ENCODE assay signal across 21 cellular contexts in genomic region chr10:72499697-72500096, GRCh38.
"Had no signal": no experiment of that assay in that cellular context is flagged by ENCODE, and none has a peak within 500 bp of the region (broad histone marks: within the 10 kb centered on the region; RNA-seq: fewer than 3 reads in every experiment).

No MANE protein-coding gene starts in this region.

- ATAC-seq: gastroesophageal sphincter; left lobe of liver; naive thymus-derived CD4-positive, alpha-beta T cell; psoas muscle; stimulated activated naive B cell treated with anti-CD40 and anti-IgM and Interleukin-4, amounts not matched to agents 10 μg/mL and 1 μg/mL and 100 μg/mL, for 72 hours; stimulated activated naive CD8-positive, alpha-beta T cell treated with anti-CD3 and anti-CD28 coated beads, Interleukin-15, amount 100 ng/mL, for 72 hours; upper lobe of right lung had no signal

- H3K27me3 ChIP-seq: esophagus squamous epithelium, gastroesophageal sphincter, sigmoid colon, testis, tibial nerve, upper lobe of right lung, vagina had no signal

- H3K36me3 ChIP-seq: esophagus squamous epithelium, gastroesophageal sphincter, sigmoid colon, tibial nerve, upper lobe of right lung, vagina had no signal

- H3K27ac ChIP-seq: esophagus squamous epithelium, gastroesophageal sphincter, psoas muscle, sigmoid colon, skin epidermis, testis, tibial nerve, upper lobe of right lung, vagina had no signal

- H3K4me3 ChIP-seq: esophagus squamous epithelium, gastroesophageal sphincter, psoas muscle, sigmoid colon, skin epidermis, testis, tibial nerve, upper lobe of right lung, vagina had no signal

- DNase-seq: esophagus squamous epithelium; foreskin fibroblast; glutamatergic neuron; islet precursor cell; mammary epithelial cell; naive thymus-derived CD4-positive, alpha-beta T cell; nephron progenitor cell; psoas muscle; retina; sigmoid colon; stimulated activated CD4-positive, alpha-beta T cell treated with anti-CD3 and anti-CD28 coated beads, Interleukin-2, amount 100 ng/mL, for 24 hours; stimulated activated CD4-positive, alpha-beta T cell treated with anti-CD3 and anti-CD28 coated beads, Interleukin-4, amount 100 ng/mL, for 4 hours; stimulated activated naive B cell treated with anti-CD40 and anti-IgM and Interleukin-4, amounts not matched to agents 10 μg/mL and 1 μg/mL and 100 μg/mL, for 72 hours; stimulated activated naive CD8-positive, alpha-beta T cell treated with anti-CD3 and anti-CD28 coated beads, Interleukin-15, amount 100 ng/mL, for 72 hours; testis; upper lobe of right lung had no signal

- H3K9me3 ChIP-seq: sigmoid colon, testis, upper lobe of right lung, vagina had no signal

- H3K4me1 ChIP-seq: esophagus squamous epithelium, psoas muscle, testis, upper lobe of right lung, vagina had no signal
